In genomic region chr1:25716320-25716719, GRCh38 we compare ENCODE assay signal across 27 cellular contexts.
"Had no signal": no experiment of that assay in that cellular context is flagged by ENCODE, and none has a peak within 500 bp of the region (broad histone marks: within the 10 kb centered on the region; RNA-seq: fewer than 3 reads in every experiment).

No MANE protein-coding gene starts in this region.

- H3K9me3 Mint-ChIP-seq: activated naive CD8-positive, alpha-beta T cell treated with anti-CD3 and anti-CD28 coated beads, Interleukin-2, amount 50 U/mL, for 24 hours; immature natural killer cell had no signal

- H3K27me3 ChIP-seq: body of pancreas, hepatocyte, left lung, neutrophil, pancreas, tibial artery had no signal

- H3K27ac Mint-ChIP-seq: activated CD4-positive, alpha-beta memory T cell treated with anti-CD3 and anti-CD28 coated beads for 36 hours; activated naive CD8-positive, alpha-beta T cell treated with anti-CD3 and anti-CD28 coated beads, Interleukin-2, amount 50 U/mL, for 24 hours; activated T-cell treated with anti-CD3 and anti-CD28 coated beads, Interleukin-2, amount 50 U/mL, for 72 hours; immature natural killer cell; mesothelial cell of epicardium; natural killer cell treated with Interleukin-12 subunit alpha and Interleukin-12 subunit beta and Interleukin-15 and Interleukin-18, amount 100 ng/mL, for 72 hours; stimulated activated naive CD8-positive, alpha-beta T cell treated with anti-CD3 and anti-CD28 coated beads, Interleukin-15, Interleukin-2, amounts not matched to agents 100 ng/mL and 50 ng/mL, for 24 hours; T-helper 17 cell had no signal

- H3K9me3 ChIP-seq: body of pancreas, left lung, neutrophil, pancreas, tibial artery had no signal

- H3K27me3 Mint-ChIP-seq: activated CD4-positive, alpha-beta memory T cell treated with anti-CD3 and anti-CD28 coated beads for 36 hours; activated naive CD8-positive, alpha-beta T cell treated with anti-CD3 and anti-CD28 coated beads, Interleukin-2, amount 50 U/mL, for 24 hours; stimulated activated naive CD8-positive, alpha-beta T cell treated with anti-CD3 and anti-CD28 coated beads, Interleukin-15, Interleukin-2, amounts not matched to agents 100 ng/mL and 50 ng/mL, for 24 hours; T-helper 17 cell had no signal

- H3K4me3 ChIP-seq: body of pancreas, hepatocyte, left lung, lung, pancreas, tibial artery had no signal

- ATAC-seq: activated naive CD8-positive, alpha-beta T cell treated with anti-CD3 and anti-CD28 coated beads, Interleukin-2, amount 50 U/mL, for 24 hours; activated T-cell treated with anti-CD3 and anti-CD28 coated beads, Interleukin-2, amount 50 U/mL, for 72 hours; body of pancreas; left lung; natural killer cell treated with Interleukin-12 subunit alpha and Interleukin-12 subunit beta and Interleukin-15 and Interleukin-18, amount 100 ng/mL, for 72 hours; right cardiac atrium; T-helper 17 cell had no signal

- H2AFZ ChIP-seq: hepatocyte had no signal

- H3K4me2 ChIP-seq: hepatocyte had no signal

- DNase-seq: activated CD4-positive, alpha-beta memory T cell treated with anti-CD3 and anti-CD28 coated beads for 36 hours; activated CD4-positive, alpha-beta T cell treated with anti-CD3 and anti-CD28 coated beads for 4 hours; activated CD4-positive, CD25-positive, alpha-beta regulatory T cell; activated gamma-delta T cell; activated naive CD4-positive, alpha-beta T cell treated with anti-CD3 and anti-CD28 coated beads, Interleukin-2, amount 50 U/mL, for 16 hours; activated naive CD8-positive, alpha-beta T cell treated with anti-CD3 and anti-CD28 coated beads, Interleukin-2, amount 50 U/mL, for 24 hours; activated T-cell treated with anti-CD3 and anti-CD28 coated beads, Interleukin-2, amount 50 U/mL, for 72 hours; body of pancreas; central memory CD4-positive, alpha-beta T cell; dermis blood vessel endothelial cell; effector CD8-positive, alpha-beta T cell; erythroblast; foreskin melanocyte; immature natural killer cell; left lung; right cardiac atrium; stimulated activated CD4-positive, alpha-beta T cell treated with anti-CD3 and anti-CD28 coated beads, Interleukin-12 subunit alpha, Interleukin-12 subunit beta, amount 100 ng/mL, for 4 hours; substantia nigra; T-helper 17 cell had no signal

- H3K79me2 ChIP-seq: hepatocyte had no signal

- H3K36me3 Mint-ChIP-seq: activated CD4-positive, alpha-beta memory T cell treated with anti-CD3 and anti-CD28 coated beads for 36 hours; mesothelial cell of epicardium had no signal

- H3K4me1 ChIP-seq: pancreas, tibial artery had no signal

- H3K4me3 Mint-ChIP-seq: activated CD4-positive, alpha-beta memory T cell treated with anti-CD3 and anti-CD28 coated beads for 36 hours; activated naive CD8-positive, alpha-beta T cell treated with anti-CD3 and anti-CD28 coated beads, Interleukin-2, amount 50 U/mL, for 24 hours; activated T-cell treated with anti-CD3 and anti-CD28 coated beads, Interleukin-2, amount 50 U/mL, for 72 hours; immature natural killer cell; mesothelial cell of epicardium; natural killer cell treated with Interleukin-12 subunit alpha and Interleukin-12 subunit beta and Interleukin-15 and Interleukin-18, amount 100 ng/mL, for 72 hours; stimulated activated naive CD8-positive, alpha-beta T cell treated with anti-CD3 and anti-CD28 coated beads, Interleukin-15, Interleukin-2, amounts not matched to agents 100 ng/mL and 50 ng/mL, for 24 hours; T-helper 17 cell had no signal

- H3K27ac ChIP-seq: body of pancreas, hepatocyte, left lung, neutrophil, pancreas, tibial artery had no signal

- H3K36me3 ChIP-seq: left lung, neutrophil, pancreas, tibial artery had no signal
